In genomic region chr5:163437309-163438182, GRCh38 we compare ENCODE assay signal across 8 cellular contexts. TPM values are rescaled to one million over a fixed set of nuclear protein-coding genes. Genes with fewer than 3 reads are reported as not detected.
DNase-seq lines count a peak whose midpoint lies in the region; ATAC-seq and TF ChIP-seq lines count a peak whose summit lies in the region.

Gene CCNG1, plus strand, starts transcription at chr5:163437595. Its CDS starts 1,662 bp downstream, at chr5:163439257.

- no peaks in the 10 kb centered on the region for H3K36me3 ChIP-seq in CD8-positive, alpha-beta memory T cell (ENCODE audit: insufficient read depth, low read length)
- H3K36me3 ChIP-seq in lung (ENCODE audit: control insufficient read depth in 2 of 2, insufficient read depth in 2 of 2, low read length in 2 of 2) = no peaks in the 10 kb centered on the region

- H3K9me3 Mint-ChIP-seq in CD8-positive, alpha-beta memory T cell = no peaks in the 10 kb centered on the region

- no peaks in the 10 kb centered on the region for H3K27me3 Mint-ChIP-seq in CD8-positive, alpha-beta memory T cell

- H3K9me3 ChIP-seq in CD8-positive, alpha-beta memory T cell (ENCODE audit: low read length) = no peaks in the 10 kb centered on the region
- H3K9me3 ChIP-seq in lung (ENCODE audit: control insufficient read depth in 2 of 2, insufficient read depth in 1 of 2, low read length in 1 of 2) = no peaks in the 10 kb centered on the region

- peaks cover 0 to 33% (median 7%) of the 10 kb centered on the region in 3 donors for H3K36me3 Mint-ChIP-seq in CD8-positive, alpha-beta memory T cell

- POLR2A ChIA-PET in CD8-positive, alpha-beta memory T cell (lab: Charles Lee) = interaction anchor here (1.3 to 2.2 kb wide), 3 partner anchors 23 to 69 kb away, joined by 9 to 31 read pairs (median 13); partner anchors contain the start of genes HMMR, MAT2B and NUDCD2
- POLR2A ChIA-PET in activated CD8-positive, alpha-beta memory T cell treated with anti-CD3 and anti-CD28 coated beads for 36 hours (lab: Charles Lee) = interaction anchor here (0.7 to 3.9 kb wide), 3 partner anchors 23 to 69 kb away, joined by 3 to 39 read pairs (median 7); partner anchors contain the start of genes HMMR, MAT2B and NUDCD2

- peak; percentile 96 for ATAC-seq in GM19467 (IDR thresholded peaks at IDR 0.05; ENCODE audit: unreplicated experiment)
- peak; percentile 97 for ATAC-seq in lung (ENCODE audit: insufficient read depth, low FRiP score)

- H3K27ac Mint-ChIP-seq in CD8-positive, alpha-beta memory T cell = peak within 1 kb of the TSS; percentile 82 to 97 (median 95)

- peak within 1 kb of the TSS; percentile 88 to 95 (median 94) for H3K4me3 Mint-ChIP-seq in CD8-positive, alpha-beta memory T cell

- 0% methylated on average over 49 to 51 of the region's 51 CpGs for WGBS in lung, 2 donors

- peak; percentile 81 to 92 (median 87) for DNase-seq in CD8-positive, alpha-beta memory T cell
- DNase-seq in HS-27A (ENCODE audit: low read depth) = peak; percentile 72
- peak; percentile 93 to 98 for DNase-seq in NOMO-1 (lab: John Stamatoyannopoulos, UW; ENCODE audit: unreplicated experiment in 2 of 2)
- peak; percentile 85 for DNase-seq in effector CD8-positive, alpha-beta T cell (lab: John Stamatoyannopoulos, UW)
- DNase-seq in lung (ENCODE audit: low spot score) = peak; percentile 96
- DNase-seq in stimulated activated CD4-positive, alpha-beta T cell treated with anti-CD3 and anti-CD28 coated beads, TNF-alpha, amount 100 ng/mL, for 4 hours (ENCODE audit: low read depth in 3 of 3) = peak; percentile 68 to 77 (median 73)

- CTCF ChIA-PET in CD8-positive, alpha-beta memory T cell (lab: Charles Lee) = interaction anchor here (0.9 to 2.3 kb wide), 4 partner anchors 11 to 71 kb away, joined by 3 to 20 read pairs (median 4); partner anchors contain the start of genes HMMR, MAT2B and NUDCD2
- CTCF ChIA-PET in activated CD8-positive, alpha-beta memory T cell treated with anti-CD3 and anti-CD28 coated beads for 36 hours (lab: Charles Lee) = interaction anchor here (0.9 to 1.3 kb wide), 2 partner anchors 67 to 69 kb away, joined by 3 to 4 read pairs; no protein-coding TSS in a partner anchor

- H3K27ac ChIP-seq in CD8-positive, alpha-beta memory T cell (ENCODE audit: low read depth, low read length) = peak within 1 kb of the TSS; percentile 88
- H3K27ac ChIP-seq in lung (ENCODE audit: low read depth in 1 of 2, low read length in 1 of 2) = peak within 1 kb of the TSS; percentile 77 to 86

- peaks cover 42 to 55% (median 51%) of the 10 kb centered on the region in 3 donors for H3K4me1 Mint-ChIP-seq in CD8-positive, alpha-beta memory T cell

- peaks cover 32% of the 10 kb centered on the region for H3K4me1 ChIP-seq in CD8-positive, alpha-beta memory T cell (ENCODE audit: insufficient read depth, low read length)
- H3K4me1 ChIP-seq in lung (ENCODE audit: control insufficient read depth in 2 of 2, insufficient read depth in 2 of 2, low read length in 2 of 2) = peaks cover 1 to 19% of the 10 kb centered on the region in 2 donors

- H3K27me3 ChIP-seq in CD8-positive, alpha-beta memory T cell (ENCODE audit: insufficient read depth, low read length, poor library complexity, severe bottlenecking) = no peaks in the 10 kb centered on the region
- no peaks in the 10 kb centered on the region for H3K27me3 ChIP-seq in lung (ENCODE audit: control insufficient read depth, insufficient read depth)

- no peak for TF ChIP-seq CTCF in lung (IDR thresholded peaks at IDR 0.05; ENCODE audit: control extremely low read depth, extremely low read depth)

- peak within 1 kb of the TSS; percentile 89 for H3K4me3 ChIP-seq in CD8-positive, alpha-beta memory T cell (ENCODE audit: low read length)
- peak within 1 kb of the TSS; percentile 77 for H3K4me3 ChIP-seq in lung

RNA-seq across cellular contexts. Expression of gene CCNG1, which starts in this region (rescaled TPM):
- total RNA-seq in CD8-positive, alpha-beta memory T cell = 10 to 100 TPM; 77.8 to 90.9 TPM
- polyA plus RNA-seq in CD8-positive, alpha-beta memory T cell = 104 TPM
- total RNA-seq in activated CD8-positive, alpha-beta memory T cell treated with anti-CD3 and anti-CD28 coated beads for 36 hours = 10 to 100 TPM; 71.3 to 74.4 TPM
- 100 to 1,000 TPM in 1 of 2 donors, 10 to 100 TPM in 1; 62.5 to 130 TPM for total RNA-seq in lung
- 10 to 100 TPM; 31.2 to 66.5 TPM for polyA plus RNA-seq in lung

Comparison
In these comparisons a context has a peak if more than half of its experiments do, and no peak if none do; other contexts are left out.
1. Peak in every context shown above with its lines: DNase-seq, ATAC-seq, H3K4me3 ChIP-seq and H3K27ac ChIP-seq.